In the genomic region with DNA sequence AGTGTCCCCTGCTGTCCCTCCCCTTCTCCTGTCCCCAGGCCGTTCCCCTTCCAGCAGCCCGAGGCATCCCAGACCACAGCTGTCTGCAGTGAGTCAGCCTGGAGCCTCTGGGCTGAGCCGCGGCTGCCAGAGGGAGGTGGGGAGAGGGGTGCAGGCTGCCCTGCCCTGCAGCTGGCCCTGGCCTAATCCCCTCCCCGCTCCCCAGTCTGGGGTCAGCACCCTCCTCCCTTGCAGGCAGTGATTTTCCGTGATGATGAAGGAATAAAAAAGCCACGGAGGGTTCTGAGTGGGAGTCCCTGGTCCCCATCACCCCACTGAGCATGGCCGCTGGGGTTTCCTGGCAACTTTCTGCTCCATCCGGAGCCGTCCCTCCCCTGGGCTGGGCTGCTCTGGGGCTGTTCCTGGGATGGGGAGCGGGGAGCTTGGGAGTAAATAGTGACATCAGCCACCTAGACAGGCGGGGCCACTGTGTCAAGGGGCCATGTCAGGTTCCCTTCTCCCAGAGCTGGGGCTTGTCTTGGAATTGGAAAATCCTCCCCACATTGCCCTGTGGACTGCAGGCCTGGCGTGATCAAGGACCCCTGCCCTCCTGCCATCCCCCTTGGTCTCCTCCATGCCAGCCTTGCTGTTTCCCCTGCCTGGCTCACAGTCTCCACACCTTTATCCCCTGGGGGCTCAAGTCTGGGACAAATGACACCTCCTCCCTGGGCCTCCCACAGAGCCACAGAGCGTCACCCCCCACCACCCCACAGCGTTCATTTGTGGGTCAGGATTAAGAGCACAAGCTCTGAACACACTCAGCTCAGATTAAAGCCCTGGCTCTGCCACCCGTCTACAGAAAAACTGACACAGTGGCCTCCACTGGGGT, we compare ENCODE assay signal across 9 cellular contexts. TPM values are rescaled to one million over a fixed set of nuclear protein-coding genes. Genes with fewer than 3 reads are reported as not detected.
A peak's percentile ranks its signal among the peaks of the same experiment; 100 is the strongest.
DNase-seq lines count a peak whose midpoint lies in the region; ATAC-seq and TF ChIP-seq lines count a peak whose summit lies in the region.
"Had no signal": no experiment of that assay in that cellular context is flagged by ENCODE, and none has a peak within 500 bp of the region (broad histone marks: within the 10 kb centered on the region; RNA-seq: fewer than 3 reads in every experiment).

No MANE protein-coding gene starts in this region.

- no peaks in the 10 kb centered on the region; the same call in 1 of the 2 replicates for H3K27me3 Mint-ChIP-seq in WTC11 (ENCODE audit: low read depth)

- POLR2A ChIA-PET in WTC11 (lab: Charles Lee): interaction anchor here (0.6 kb wide), 1 partner anchor 175 kb away, joined by 4 read pairs; no protein-coding TSS in a partner anchor

- peaks cover 26% of the 10 kb centered on the region for H3K4me1 Mint-ChIP-seq in WTC11

- intact Hi-C loops in cardiac septum (cut with DNase I): loop anchor here (1.0 kb wide), 1 partner anchor 64 kb away; no protein-coding TSS in a partner anchor

- H3K9me3 Mint-ChIP-seq in WTC11: no peaks in the 10 kb centered on the region
- H3K9me3 Mint-ChIP-seq: activated naive CD8-positive, alpha-beta T cell treated with anti-CD3 and anti-CD28 coated beads, Interleukin-2, amount 10 ng/mL, durations not matched to agents 7 days and 5 days had no signal

- ATAC-seq in WTC11 (peak; percentile 10), HG03108 (IDR thresholded peaks at IDR 0.05; ENCODE audit: unreplicated experiment) (no peak), GM21737 (IDR thresholded peaks at IDR 0.05; ENCODE audit: unreplicated experiment) (no peak)

- H3K36me3 Mint-ChIP-seq in WTC11: 0 out of 2 replicates have a peak, but pooled peaks cover 3% of the 10 kb centered on the region

- TF ChIP-seq CTCF in HFF-Myc (IDR thresholded peaks at IDR 0.05; ENCODE audit: low read depth, low read length, missing control alignments): no peak
- no peak for TF ChIP-seq CTCF in WTC11 (IDR thresholded peaks at IDR 0.05)

- DNase-seq in A172 (ENCODE audit: low spot score): peak; percentile 95
- no peak for DNase-seq in HFF-Myc (ENCODE audit: extremely low read depth, low read depth)
- DNase-seq in WTC11 (ENCODE audit: low spot score): peak; percentile 44
- DNase-seq in cardiac septum (ENCODE audit: low spot score): peak; percentile 89
- peak; percentile 35 for DNase-seq in putamen (ENCODE audit: low spot score)
- no peak for DNase-seq in stimulated activated CD8-positive, alpha-beta memory T cell treated with anti-CD3 and anti-CD28 coated beads, Interleukin-4, amount 100 ng/mL, for 48 hours

- peak overlapping the region; percentile 17 for H3K4me3 ChIP-seq in HFF-Myc (replicated peaks; ENCODE audit: low read depth, low read length)

- H3K4me3 Mint-ChIP-seq in WTC11: no peak overlapping the region; the same call in 1 of the 2 replicates

- CTCF ChIA-PET in WTC11 (lab: Charles Lee): interaction anchor here (0.6 to 2.9 kb wide), 6 partner anchors 13 to 202 kb away, joined by 3 to 11 read pairs (median 7); no protein-coding TSS in a partner anchor

- H3K27ac Mint-ChIP-seq in WTC11: no peak overlapping the region
- H3K27ac Mint-ChIP-seq: activated naive CD8-positive, alpha-beta T cell treated with anti-CD3 and anti-CD28 coated beads, Interleukin-2, amount 10 ng/mL, durations not matched to agents 7 days and 5 days had no signal

TF ChIP-seq in WTC11, 78 proteins besides CTCF, POLR2A, EP300 and RAD21:
- TF ChIP-seq GABPB1 (CRISPR knock-in tag; IDR thresholded peaks at IDR 0.05): peak; percentile 73
- TF ChIP-seq PRRX2 (CRISPR knock-in tag; IDR thresholded peaks at IDR 0.05): no peak
- 0 out of 2 replicates have a peak, but pooled peaks have one; percentile 19 for TF ChIP-seq HMGXB4 (CRISPR knock-in tag; IDR thresholded peaks at IDR 0.05)
- no peak for TF ChIP-seq ZNF512 (CRISPR knock-in tag; IDR thresholded peaks at IDR 0.05; ENCODE audit: borderline replicate concordance)
- no peak for TF ChIP-seq NR2C2 (CRISPR knock-in tag; IDR thresholded peaks at IDR 0.05)
- no peak for TF ChIP-seq TEAD1 (CRISPR knock-in tag; IDR thresholded peaks at IDR 0.05)
- TF ChIP-seq GTF2I (CRISPR knock-in tag; conservative IDR thresholded peaks at IDR 0.05): peak; percentile 65; the same call in 1 of the 2 replicates

RNA-seq across cellular contexts. Expression of gene SPC24, which starts 16.7 kb away (rescaled TPM):
- total RNA-seq in A172 (2014; rRNA removed; shearing (Covaris generic)): 109 and 113 TPM in 2 replicates
- 52.0 to 62.2 TPM (median 58.3 TPM) in 3 replicates for total RNA-seq in WTC11 (2021)
- 3.8 TPM for total RNA-seq in cardiac septum

RNA-seq across cellular contexts. Expression of gene LDLR, which starts 49.6 kb away (rescaled TPM):
- total RNA-seq in A172 (2014; rRNA removed; shearing (Covaris generic)): 118 and 151 TPM in 2 replicates
- 93.5 to 98.9 TPM (median 97.8 TPM) in 3 replicates for total RNA-seq in WTC11 (2021)
- total RNA-seq in cardiac septum: 22.1 TPM

RNA-seq across cellular contexts. Expression of gene KANK2, which starts 58.5 kb away (rescaled TPM):
- total RNA-seq in A172 (2014; rRNA removed; shearing (Covaris generic)): 135 and 144 TPM in 2 replicates
- total RNA-seq in WTC11 (2021): 31.8 to 35.1 TPM (median 33.2 TPM) in 3 replicates
- 499 TPM for total RNA-seq in cardiac septum

Comparison
In these comparisons a context has a peak if more than half of its experiments do, and no peak if none do; other contexts are left out.
1. DNase-seq: peak in A172 (single experiment), WTC11 (single experiment), cardiac septum (single experiment) and putamen (single experiment); none in HFF-Myc (single experiment) and stimulated activated CD8-positive, alpha-beta memory T cell treated with anti-CD3 and anti-CD28 coated beads, Interleukin-4, amount 100 ng/mL, for 48 hours (single experiment).
2. RNA of gene SPC24, which starts 16.7 kb away (total RNA-seq): 109 to 113 TPM in A172 and 52.0 to 62.2 TPM in WTC11; 3.8 TPM in cardiac septum (single experiment); every median in the first group is over 10 times any median in the second.